13 cellular contexts compared by ENCODE assay signal in the genomic region with DNA sequence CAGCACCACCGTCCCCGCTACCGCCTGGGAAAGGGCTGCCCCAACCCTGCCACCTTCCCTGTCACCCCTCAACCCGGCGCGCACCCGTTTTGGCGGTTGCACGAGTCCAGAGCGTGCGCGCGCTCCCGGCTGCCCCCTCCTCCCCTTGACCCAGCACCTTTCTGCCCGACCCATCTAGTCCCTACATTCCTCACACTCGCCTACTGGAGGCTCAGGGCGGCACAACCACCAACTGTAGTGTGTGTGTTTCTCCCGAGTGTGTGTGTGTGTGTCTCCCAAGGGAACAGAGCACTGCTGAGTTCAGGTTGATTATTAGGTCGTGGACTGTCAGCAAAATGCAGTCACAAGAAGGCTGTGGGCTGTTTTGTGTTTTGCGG. TPM values are rescaled to one million over a fixed set of nuclear protein-coding genes. Genes with fewer than 3 reads are reported as not detected.
A peak's percentile ranks its signal among the peaks of the same experiment; 100 is the strongest.
DNase-seq lines count a peak whose midpoint lies in the region; ATAC-seq, FAIRE-seq and TF ChIP-seq lines count a peak whose summit lies in the region.
"Not testable (repeated sequence)": the region's sequence is repeated elsewhere in the genome, so short reads cannot be mapped to it uniquely, and the experiment has no call there.
"Had no signal": no experiment of that assay in that cellular context is flagged by ENCODE, and none has a peak within 500 bp of the region (broad histone marks: within the 10 kb centered on the region; RNA-seq: fewer than 3 reads in every experiment).

No MANE protein-coding gene starts in this region.

- DNase-seq in T-helper 17 cell; activated naive CD8-positive, alpha-beta T cell treated with anti-CD3 and anti-CD28 coated beads for 36 hours; left cardiac atrium; pancreas: not testable (repeated sequence)

- H3K4me1 Mint-ChIP-seq in T-helper 17 cell; activated naive CD8-positive, alpha-beta T cell treated with anti-CD3 and anti-CD28 coated beads for 36 hours: not testable (repeated sequence)

- not testable (repeated sequence) for H3K27me3 Mint-ChIP-seq in T-helper 17 cell; activated naive CD8-positive, alpha-beta T cell treated with anti-CD3 and anti-CD28 coated beads for 36 hours

- H3K36me3 Mint-ChIP-seq in T-helper 17 cell (ENCODE audit: low read depth); activated naive CD8-positive, alpha-beta T cell treated with anti-CD3 and anti-CD28 coated beads for 36 hours: not testable (repeated sequence)

- WGBS in pancreas, 2 donors = no CpG with 5 or more reads among the region's 20 CpGs

- H3K27ac ChIP-seq in BLaER1 treated with 17β-estradiol and CSF1 and Interleukin-3, amounts not matched to agents 10 nM and 100 nM = peak overlapping the region in 2 of 11 experiments; percentile 68 to 73; a peak in 2 of 22 replicates
- H3K27ac ChIP-seq in pancreas = not testable (repeated sequence)

- TF ChIP-seq CTCF in pancreas (IDR thresholded peaks at IDR 0.05) = not testable (repeated sequence)

- FAIRE-seq in pancreas (lab: Jason Lieb, UNC) = not testable (repeated sequence)

- H3K27me3 ChIP-seq in BLaER1 treated with 17β-estradiol and CSF1 and Interleukin-3, amounts not matched to agents 10 nM and 100 nM; pancreas: not testable (repeated sequence)

- H3K4me2 ChIP-seq in BLaER1 treated with 17β-estradiol and CSF1 and Interleukin-3, amounts not matched to agents 10 nM and 100 nM = peak overlapping the region in 1 of 11 experiments; percentile 26; a peak in 1 of 22 replicates

- not testable (repeated sequence) for H3K9me3 Mint-ChIP-seq in activated naive CD8-positive, alpha-beta T cell treated with anti-CD3 and anti-CD28 coated beads for 36 hours

- H3K4me3 ChIP-seq in BLaER1 treated with 17β-estradiol and CSF1 and Interleukin-3, amounts not matched to agents 10 nM and 100 nM = peak overlapping the region; percentile 48 to 68 (median 58); a peak in 18 of 20 replicates
- H3K4me3 ChIP-seq in pancreas = peak overlapping the region in 1 of 4 donors; percentile 36

- ATAC-seq in GM19324 (IDR thresholded peaks at IDR 0.05; ENCODE audit: low FRiP score, unreplicated experiment) (peak; percentile 28), GM21786 (IDR thresholded peaks at IDR 0.05; ENCODE audit: unreplicated experiment) (peak; percentile 20), HG03135 (IDR thresholded peaks at IDR 0.05; ENCODE audit: unreplicated experiment) (peak; percentile 30), left cardiac atrium (peak; percentile 20 to 35), pancreas (peak; percentile 19 to 31 (median 21))
- ATAC-seq in T-helper 17 cell = not testable (repeated sequence)

- H3K4me1 ChIP-seq in BLaER1 treated with 17β-estradiol and CSF1 and Interleukin-3, amounts not matched to agents 10 nM and 100 nM; pancreas: not testable (repeated sequence)

- not testable (repeated sequence) for H3K9me3 ChIP-seq in BLaER1 treated with 17β-estradiol and CSF1 and Interleukin-3, amounts not matched to agents 10 nM and 100 nM (replicated peaks in 1 of 11); T-helper 17 cell (ENCODE audit: control insufficient read depth, low read length, poor library complexity, severe bottlenecking); pancreas

- not testable (repeated sequence) for H3K27ac Mint-ChIP-seq in T-helper 17 cell
- peak overlapping the region; percentile 81 for H3K27ac Mint-ChIP-seq in activated naive CD8-positive, alpha-beta T cell treated with anti-CD3 and anti-CD28 coated beads for 36 hours

- intact Hi-C loops in left cardiac atrium (cut with DNase I); pancreas (cut with DNase I): not testable (repeated sequence)

- H3K36me3 ChIP-seq in BLaER1 treated with 17β-estradiol and CSF1 and Interleukin-3, amounts not matched to agents 10 nM and 100 nM; pancreas: not testable (repeated sequence)

- peak overlapping the region; percentile 84 for H3K4me3 Mint-ChIP-seq in T-helper 17 cell
- peak overlapping the region; percentile 72 for H3K4me3 Mint-ChIP-seq in activated naive CD8-positive, alpha-beta T cell treated with anti-CD3 and anti-CD28 coated beads for 36 hours

- peak overlapping the region in 6 of 11 experiments; percentile 68 to 76 (median 74); a peak in 10 of 22 replicates for H3K9ac ChIP-seq in BLaER1 treated with 17β-estradiol and CSF1 and Interleukin-3, amounts not matched to agents 10 nM and 100 nM

- H4K20me1 ChIP-seq in BLaER1 treated with 17β-estradiol and CSF1 and Interleukin-3, amounts not matched to agents 10 nM and 100 nM = not testable (repeated sequence)

RNA-seq across cellular contexts. Expression of a gene that starts 22.4 kb away (rescaled TPM):
- total RNA-seq in T-helper 17 cell (10 to 100 TPM; 13.4 to 17.6 TPM), left cardiac atrium (10 to 100 TPM; 19.9 to 22.6 TPM), pancreas (1 to 10 TPM; 5.2 to 9.3 (median 7.4) TPM)
- total RNA-seq in activated naive CD8-positive, alpha-beta T cell treated with anti-CD3 and anti-CD28 coated beads for 36 hours = 1 to 10 TPM; 6.7 to 7.1 TPM
- 1 to 10 TPM; 4.4 to 9.3 TPM for polyA plus RNA-seq in pancreas

RNA-seq across cellular contexts. Expression of a gene that starts 56.6 kb away (rescaled TPM):
- total RNA-seq in T-helper 17 cell = not detected
- total RNA-seq in activated naive CD8-positive, alpha-beta T cell treated with anti-CD3 and anti-CD28 coated beads for 36 hours = not detected
- total RNA-seq in left cardiac atrium = not detected
- total RNA-seq in pancreas = not detected
- not detected for polyA plus RNA-seq in pancreas
- total RNA-seq: Caco-2, M059J, OCI-LY7, osteoblast, tibial nerve had no signal
